8 cellular contexts compared by ENCODE assay signal in the genomic region with DNA sequence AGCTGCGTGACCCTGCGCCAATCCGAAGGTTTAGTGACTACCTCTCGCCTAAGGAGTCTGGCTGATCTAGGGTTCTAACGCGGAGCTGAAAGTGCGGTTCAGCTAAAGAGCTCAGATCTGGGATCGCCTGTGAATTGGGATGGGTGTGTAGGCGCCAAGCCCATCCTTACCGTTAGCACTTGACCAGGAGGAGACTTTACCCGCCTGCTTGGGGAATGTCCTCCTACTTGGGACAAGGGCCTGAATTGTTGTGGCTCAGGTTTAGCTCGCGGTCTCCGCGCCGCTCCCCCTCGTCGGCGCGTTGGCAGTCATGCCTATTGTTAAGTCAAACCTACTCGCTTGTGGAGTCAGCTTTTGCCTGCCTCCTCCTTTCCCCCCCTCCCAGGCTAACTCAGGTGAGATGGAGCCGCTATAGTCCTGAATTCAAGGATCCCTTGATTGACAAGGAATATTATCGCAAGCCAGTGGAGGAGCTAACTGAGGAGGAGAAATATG. TPM values are rescaled to one million over a fixed set of nuclear protein-coding genes. Genes with fewer than 3 reads are reported as not detected.
DNase-seq lines count a peak whose midpoint lies in the region; ATAC-seq lines count a peak whose summit lies in the region.

No MANE protein-coding gene starts in this region.

- no peaks in the 10 kb centered on the region for H3K27me3 ChIP-seq in CD4-positive, alpha-beta memory T cell (ENCODE audit: insufficient read depth, low read length)

- intact Hi-C loops in CD4-positive, alpha-beta memory T cell (cut with micrococcal nuclease) = no loop called here

- ATAC-seq in HG02970 (IDR thresholded peaks at IDR 0.05; ENCODE audit: low FRiP score, unreplicated experiment) = peak; percentile 8
- no peak for ATAC-seq in HG02981 (IDR thresholded peaks at IDR 0.05; ENCODE audit: unreplicated experiment)
- no peak for ATAC-seq in GM18511 (IDR thresholded peaks at IDR 0.05; ENCODE audit: unreplicated experiment)

- H3K4me1 ChIP-seq in CD4-positive, alpha-beta memory T cell (ENCODE audit: insufficient read depth, low read length) = peaks cover 35% of the 10 kb centered on the region

- peak overlapping the region; percentile 77 to 99 for H3K4me3 ChIP-seq in CD4-positive, alpha-beta memory T cell (ENCODE audit: low read length in 2 of 2)

- peaks cover 0 to 2% (median 0%) of the 10 kb centered on the region in 8 donors for H3K9me3 Mint-ChIP-seq in CD4-positive, alpha-beta memory T cell

- peak in 1 of 5 donors; percentile 16 for DNase-seq in CD4-positive, alpha-beta memory T cell
- DNase-seq in kidney tubule cell (ENCODE audit: low spot score) = peak; percentile 40
- no peak for DNase-seq in globus pallidus (ENCODE audit: low spot score)

- 1 to 2% (median 2%) methylated on average over 23 of the region's 23 CpGs for WGBS in adipose tissue, 3 donors

- POLR2A ChIA-PET in CD4-positive, alpha-beta memory T cell (lab: Charles Lee; ENCODE audit: partially characterized antibody) = interaction anchor here (0.8 to 6.1 kb wide), 26 partner anchors 10 to 593 kb away, joined by 3 to 193 read pairs (median 7); partner anchors contain the start of genes ARMC7, FDXR, GRB2 and MIF4GD

- H3K9me3 ChIP-seq in CD4-positive, alpha-beta memory T cell (ENCODE audit: control insufficient read depth in 1 of 2, low read length in 2 of 2) = no peaks in the 10 kb centered on the region

- CTCF ChIA-PET in CD4-positive, alpha-beta memory T cell (lab: Charles Lee; ENCODE audit: partially characterized antibody) = interaction anchor here (0.5 to 4.3 kb wide), 8 partner anchors 8 to 301 kb away, joined by 3 to 44 read pairs (median 4); partner anchors contain the start of genes MIF4GD and SLC25A19

- H3K27me3 Mint-ChIP-seq in CD4-positive, alpha-beta memory T cell = no peaks in the 10 kb centered on the region

- H3K36me3 Mint-ChIP-seq in CD4-positive, alpha-beta memory T cell = peaks cover 7 to 47% of the 10 kb centered on the region in 2 donors

- peak overlapping the region; percentile 100 for H3K27ac Mint-ChIP-seq in CD4-positive, alpha-beta memory T cell

- peak overlapping the region; percentile 93 to 99 (median 97) for H3K4me3 Mint-ChIP-seq in CD4-positive, alpha-beta memory T cell

- H3K27ac ChIP-seq in CD4-positive, alpha-beta memory T cell (ENCODE audit: low read depth, low read length) = peak overlapping the region; percentile 96
- peak overlapping the region; percentile 87 for H3K27ac ChIP-seq in adipose tissue (ENCODE audit: low read depth, low read length)
- H3K27ac ChIP-seq in temporal lobe (ENCODE audit: low read depth, low read length) = peak overlapping the region; percentile 95

- H3K36me3 ChIP-seq in CD4-positive, alpha-beta memory T cell (ENCODE audit: insufficient read depth, low read length) = peaks cover 19% of the 10 kb centered on the region

- peaks cover 29 to 58% (median 44%) of the 10 kb centered on the region in 4 donors for H3K4me1 Mint-ChIP-seq in CD4-positive, alpha-beta memory T cell

RNA-seq across cellular contexts. Expression of gene MRPS7, which starts 0.5 kb away (rescaled TPM):
- total RNA-seq in CD4-positive, alpha-beta memory T cell = 10 to 100 TPM; 34.1 to 36.3 TPM
- polyA plus RNA-seq in CD4-positive, alpha-beta memory T cell = 100 to 1,000 TPM; 107 to 150 TPM
- 10 to 100 TPM; 28.9 to 82.7 (median 51.6) TPM for polyA plus RNA-seq in adipose tissue
- total RNA-seq in temporal lobe = 29.3 TPM

RNA-seq across cellular contexts. Expression of gene GGA3, which starts 0.8 kb away (rescaled TPM):
- total RNA-seq in CD4-positive, alpha-beta memory T cell = 100 to 1,000 TPM; 121 to 122 TPM
- polyA plus RNA-seq in CD4-positive, alpha-beta memory T cell = 10 to 100 TPM in 1 of 2 donors, 1 to 10 TPM in 1; 7.7 to 25.8 TPM
- polyA plus RNA-seq in adipose tissue = 10 to 100 TPM; 16.3 to 28.2 (median 22.0) TPM
- total RNA-seq in temporal lobe = 13.8 TPM

RNA-seq across cellular contexts. Expression of gene MIF4GD, which starts 8.9 kb away (rescaled TPM):
- total RNA-seq in CD4-positive, alpha-beta memory T cell = 10 to 100 TPM; 35.8 to 40.2 TPM
- 10 to 100 TPM; 81.7 to 94.3 TPM for polyA plus RNA-seq in CD4-positive, alpha-beta memory T cell
- 10 to 100 TPM; 18.0 to 21.6 (median 19.0) TPM for polyA plus RNA-seq in adipose tissue
- 8.1 TPM for total RNA-seq in temporal lobe

RNA-seq across cellular contexts. Expression of gene SLC25A19, which starts 27.1 kb away (rescaled TPM):
- total RNA-seq in CD4-positive, alpha-beta memory T cell = 10 to 100 TPM; 19.8 to 21.8 TPM
- polyA plus RNA-seq in CD4-positive, alpha-beta memory T cell = 10 to 100 TPM; 13.2 to 15.4 TPM
- 10 to 100 TPM in 2 of 3 donors, 1 to 10 TPM in 1; 8.1 to 13.8 (median 12.4) TPM for polyA plus RNA-seq in adipose tissue
- 4.7 TPM for total RNA-seq in temporal lobe

RNA-seq across cellular contexts. Expression of gene NUP85, which starts 56.7 kb away (rescaled TPM):
- 100 to 1,000 TPM; 137 to 164 TPM for total RNA-seq in CD4-positive, alpha-beta memory T cell
- polyA plus RNA-seq in CD4-positive, alpha-beta memory T cell = 10 to 100 TPM; 33.4 to 49.1 TPM
- 10 to 100 TPM; 26.8 to 40.3 (median 31.3) TPM for polyA plus RNA-seq in adipose tissue
- total RNA-seq in temporal lobe = 28.5 TPM
